In the genomic region with DNA sequence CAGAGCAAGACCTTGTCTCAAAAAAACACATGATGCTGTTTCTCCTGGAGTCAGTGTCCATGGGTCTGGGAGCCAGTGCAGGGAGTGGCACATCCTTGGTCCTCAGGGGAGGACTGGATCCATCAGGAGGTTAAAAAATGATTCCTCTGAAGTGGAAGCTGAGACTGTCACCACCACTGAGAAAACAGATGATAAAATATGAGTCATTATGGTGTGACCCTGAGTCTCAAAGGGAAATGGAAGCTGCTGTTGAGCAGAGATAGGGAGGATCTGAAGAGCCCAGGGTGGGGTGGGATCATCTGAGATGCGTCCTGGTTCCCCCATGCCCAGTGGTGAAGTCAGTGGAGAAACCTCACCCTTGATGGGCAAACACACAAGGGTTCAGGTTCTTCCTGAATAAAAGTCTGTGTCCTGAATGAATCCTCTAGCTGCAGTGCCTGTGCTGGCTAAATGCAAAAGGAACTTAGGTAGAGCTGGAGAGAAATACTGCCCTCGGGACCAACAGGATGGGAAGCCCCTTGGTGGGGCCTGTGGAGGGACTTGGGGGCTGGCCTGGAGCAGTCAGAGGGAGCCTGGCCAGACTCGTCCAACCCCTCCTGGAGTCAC, we compare ENCODE assay signal across 1 cellular context.
TF ChIP-seq lines count a peak whose summit lies in the region.

No MANE protein-coding gene starts in this region.

TF ChIP-seq in HEK293, 187 proteins besides CTCF, POLR2A, EP300 and RAD21 (continued from another document):
- no peak for TF ChIP-seq ZNF433 (tag by site-specific recombination; IDR thresholded peaks at IDR 0.05; ENCODE audit: low read depth)
